In genomic region chrX:105116541-105116940, GRCh38 we compare ENCODE assay signal across 27 cellular contexts.
"Had no signal": no experiment of that assay in that cellular context is flagged by ENCODE, and none has a peak within 500 bp of the region (broad histone marks: within the 10 kb centered on the region; RNA-seq: fewer than 3 reads in every experiment).

No MANE protein-coding gene starts in this region.

- H3K9me3 Mint-ChIP-seq: neural progenitor cell; stimulated activated memory B cell treated with anti-CD40 and anti-IgM and Interleukin-4, amounts not matched to agents 10 μg/mL and 1 μg/mL and 100 μg/mL, for 72 hours; stimulated activated naive CD8-positive, alpha-beta T cell treated with anti-CD3 and anti-CD28 coated beads, Interleukin-15, amount 100 ng/mL, for 72 hours; type B pancreatic cell had no signal

- H3K27me3 Mint-ChIP-seq: progenitor cell of endocrine pancreas; stimulated activated memory B cell treated with anti-CD40 and anti-IgM and Interleukin-4, amounts not matched to agents 10 μg/mL and 1 μg/mL and 100 μg/mL, for 72 hours; stimulated activated naive CD8-positive, alpha-beta T cell treated with anti-CD3 and anti-CD28 coated beads, Interleukin-15, amount 100 ng/mL, for 72 hours; type B pancreatic cell had no signal

- H3K9me3 ChIP-seq: ovary, psoas muscle, right lobe of liver, sigmoid colon, suprapubic skin, testis, tibial artery, transverse colon, upper lobe of right lung, uterus had no signal

- H3K27ac ChIP-seq: neural progenitor cell, ovary, parathyroid adenoma, psoas muscle, right lobe of liver, sigmoid colon, suprapubic skin, testis, tibial artery, transverse colon, upper lobe of right lung, uterus had no signal

- FAIRE-seq: small intestine had no signal

- H3K9ac ChIP-seq: neural progenitor cell, parathyroid adenoma had no signal

- H3K27ac Mint-ChIP-seq: natural killer cell; nephron; neural progenitor cell; progenitor cell of endocrine pancreas; stimulated activated memory B cell treated with anti-CD40 and anti-IgM and Interleukin-4, amounts not matched to agents 10 μg/mL and 1 μg/mL and 100 μg/mL, for 72 hours; stimulated activated naive CD8-positive, alpha-beta T cell treated with anti-CD3 and anti-CD28 coated beads, Interleukin-15, amount 100 ng/mL, for 72 hours; type B pancreatic cell had no signal

- H3K4me1 Mint-ChIP-seq: natural killer cell; stimulated activated memory B cell treated with anti-CD40 and anti-IgM and Interleukin-4, amounts not matched to agents 10 μg/mL and 1 μg/mL and 100 μg/mL, for 72 hours; stimulated activated naive CD8-positive, alpha-beta T cell treated with anti-CD3 and anti-CD28 coated beads, Interleukin-15, amount 100 ng/mL, for 72 hours had no signal

- H3K36me3 Mint-ChIP-seq: natural killer cell; neural progenitor cell; stimulated activated memory B cell treated with anti-CD40 and anti-IgM and Interleukin-4, amounts not matched to agents 10 μg/mL and 1 μg/mL and 100 μg/mL, for 72 hours; type B pancreatic cell had no signal

- H3K36me3 ChIP-seq: neural progenitor cell, ovary, right lobe of liver, sigmoid colon, suprapubic skin, tibial artery, transverse colon, upper lobe of right lung, uterus had no signal

- ATAC-seq: natural killer cell; psoas muscle; right cardiac atrium; right lobe of liver; stimulated activated memory B cell treated with anti-CD40 and anti-IgM and Interleukin-4, amounts not matched to agents 10 μg/mL and 1 μg/mL and 100 μg/mL, for 72 hours; stimulated activated naive CD8-positive, alpha-beta T cell treated with anti-CD3 and anti-CD28 coated beads, Interleukin-15, amount 100 ng/mL, for 72 hours; stimulated activated naive CD8-positive, alpha-beta T cell treated with anti-CD3 and anti-CD28 coated beads, Interleukin-15, Interleukin-2, amounts not matched to agents 100 U/mL and 50 U/mL, for 24 hours; upper lobe of right lung had no signal

- H3K4me3 Mint-ChIP-seq: natural killer cell; nephron; neural progenitor cell; stimulated activated memory B cell treated with anti-CD40 and anti-IgM and Interleukin-4, amounts not matched to agents 10 μg/mL and 1 μg/mL and 100 μg/mL, for 72 hours; stimulated activated naive CD8-positive, alpha-beta T cell treated with anti-CD3 and anti-CD28 coated beads, Interleukin-15, amount 100 ng/mL, for 72 hours; type B pancreatic cell had no signal

- H3K4me1 ChIP-seq: neural progenitor cell, parathyroid adenoma, psoas muscle, right lobe of liver, sigmoid colon, suprapubic skin, testis, tibial artery, transverse colon, upper lobe of right lung, uterus had no signal

- H3K27me3 ChIP-seq: neural progenitor cell, ovary, right lobe of liver, sigmoid colon, suprapubic skin, testis, tibial artery, transverse colon, upper lobe of right lung had no signal

- DNase-seq: natural killer cell; occipital lobe; ovary; psoas muscle; sigmoid colon; small intestine; stimulated activated CD4-positive, alpha-beta T cell treated with anti-CD3 and anti-CD28 coated beads, Interleukin-1b, Interleukin-23, amount 100 ng/mL, for 48 hours; stimulated activated CD4-positive, alpha-beta T cell treated with anti-CD3 and anti-CD28 coated beads, Interleukin-4, amount 100 ng/mL, for 1 hour; stimulated activated CD4-positive, alpha-beta T cell treated with anti-CD3 and anti-CD28 coated beads, Interleukin-4, amount 100 ng/mL, for 4 hours; stimulated activated CD8-positive, alpha-beta memory T cell treated with anti-CD3 and anti-CD28 coated beads, Interleukin-4, amount 100 ng/mL, for 48 hours; stimulated activated naive CD4-positive, alpha-beta T cell; stimulated activated naive CD8-positive, alpha-beta T cell treated with anti-CD3 and anti-CD28 coated beads, Interleukin-15, amount 100 ng/mL, for 72 hours; stimulated activated naive CD8-positive, alpha-beta T cell treated with anti-CD3 and anti-CD28 coated beads, Interleukin-15, Interleukin-2, amounts not matched to agents 100 U/mL and 50 U/mL, for 24 hours; tibial artery; transverse colon; upper lobe of right lung; uterus had no signal

- H3K4me3 ChIP-seq: neural progenitor cell, ovary, psoas muscle, right lobe of liver, sigmoid colon, suprapubic skin, testis, tibial artery, transverse colon, upper lobe of right lung, uterus had no signal
